Comparison of ENCODE assay signal across 31 cellular contexts in the genomic region with DNA sequence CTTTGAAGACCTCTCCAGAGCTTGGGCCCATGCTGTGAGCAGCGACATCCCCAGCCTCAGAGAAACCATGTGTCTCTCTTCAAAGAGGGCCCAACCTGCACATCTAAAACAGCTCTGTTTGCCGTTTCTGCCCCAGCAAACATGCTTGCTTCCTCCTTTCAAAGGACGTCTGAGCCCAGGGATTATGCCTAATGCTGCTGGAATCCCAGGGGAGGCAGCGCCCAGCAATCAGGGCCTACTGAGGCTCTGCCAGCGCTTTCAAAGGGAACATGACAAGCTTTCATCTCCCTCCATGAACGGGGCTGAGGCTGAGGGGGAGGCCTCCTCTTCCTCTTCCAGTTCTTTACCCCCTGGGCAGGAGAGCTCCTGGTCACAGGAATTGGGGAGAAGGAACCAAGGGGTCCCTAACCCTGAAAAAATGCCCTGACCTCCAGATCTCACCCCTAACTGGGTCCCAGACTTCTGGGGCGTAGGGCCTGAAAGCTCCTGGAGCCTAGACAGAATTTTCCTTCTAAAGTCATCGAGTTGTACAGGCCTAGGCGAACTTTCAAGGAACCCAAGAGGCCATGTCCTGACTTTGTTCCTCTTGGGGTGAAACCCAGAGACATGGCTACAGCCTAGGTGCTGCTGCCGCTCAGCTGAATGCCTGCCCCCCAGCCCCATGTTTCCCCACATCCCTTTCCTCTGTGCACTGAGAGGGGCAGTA. TPM values are rescaled to one million over a fixed set of nuclear protein-coding genes. Genes with fewer than 3 reads are reported as not detected.
DNase-seq lines count a peak whose midpoint lies in the region; ATAC-seq, FAIRE-seq and TF ChIP-seq lines count a peak whose summit lies in the region.
"Had no signal": no experiment of that assay in that cellular context is flagged by ENCODE, and none has a peak within 500 bp of the region (broad histone marks: within the 10 kb centered on the region; RNA-seq: fewer than 3 reads in every experiment).

No MANE protein-coding gene starts in this region.

- H3K36me3 ChIP-seq in left ventricle myocardium inferior (peaks cover 72% of the 10 kb centered on the region), endodermal cell (ENCODE audit: control insufficient read depth, insufficient read depth, low read length) (peaks cover 94% of the 10 kb centered on the region), upper lobe of right lung (peaks cover 59% of the 10 kb centered on the region)

- H3K4me1 ChIP-seq in left ventricle myocardium inferior (peaks cover 18% of the 10 kb centered on the region), endodermal cell (ENCODE audit: control insufficient read depth, insufficient read depth, low read length) (no peaks in the 10 kb centered on the region), upper lobe of right lung (no peaks in the 10 kb centered on the region)
- H3K4me1 ChIP-seq: parathyroid adenoma, upper lobe of left lung had no signal

- no peaks in the 10 kb centered on the region for H3K27me3 Mint-ChIP-seq in endodermal cell (ENCODE audit: insufficient read depth)
- H3K27me3 Mint-ChIP-seq: activated naive CD4-positive, alpha-beta T cell treated with anti-CD3 and anti-CD28 coated beads, Interleukin-2, amount 50 U/mL, for 24 hours; T-helper 17 cell had no signal

- H3K27ac ChIP-seq in left ventricle myocardium inferior (replicated peaks) (no peak overlapping the region), endodermal cell (ENCODE audit: low read depth, low read length) (no peak overlapping the region), upper lobe of right lung (no peak overlapping the region)
- H3K27ac ChIP-seq: cardiac muscle cell, parathyroid adenoma, sigmoid colon, upper lobe of left lung had no signal

- no peaks in the 10 kb centered on the region for H3K9me3 ChIP-seq in left ventricle myocardium inferior (replicated peaks)
- no peaks in the 10 kb centered on the region for H3K9me3 ChIP-seq in endodermal cell (ENCODE audit: control insufficient read depth, low read length)
- no peaks in the 10 kb centered on the region for H3K9me3 ChIP-seq in upper lobe of right lung
- H3K9me3 ChIP-seq: sigmoid colon, upper lobe of left lung had no signal

- no peak overlapping the region for H3K4me3 ChIP-seq in left ventricle myocardium inferior
- H3K4me3 ChIP-seq in endodermal cell (ENCODE audit: low read length) = no peak overlapping the region
- H3K4me3 ChIP-seq in upper lobe of right lung = no peak overlapping the region
- H3K4me3 ChIP-seq: cardiac muscle cell, sigmoid colon, upper lobe of left lung had no signal

- peaks cover 80% of the 10 kb centered on the region for H3K36me3 Mint-ChIP-seq in endodermal cell (ENCODE audit: low read depth)

- H3K27ac Mint-ChIP-seq in endodermal cell = peak overlapping the region; percentile 87
- H3K27ac Mint-ChIP-seq: activated naive CD4-positive, alpha-beta T cell treated with anti-CD3 and anti-CD28 coated beads, Interleukin-2, amount 50 U/mL, for 24 hours; nephron progenitor cell; T-helper 17 cell had no signal

- ATAC-seq in Right ventricle myocardium inferior (no peak), upper lobe of right lung (no peak), HG03442 (IDR thresholded peaks at IDR 0.05; ENCODE audit: unreplicated experiment) (no peak)
- ATAC-seq: activated T-cell treated with anti-CD3 and anti-CD28 coated beads, Interleukin-2, amount 50 U/mL, for 4 hours; T-helper 17 cell had no signal

- H3K9me3 Mint-ChIP-seq in endodermal cell = no peaks in the 10 kb centered on the region
- H3K9me3 Mint-ChIP-seq: activated naive CD4-positive, alpha-beta T cell treated with anti-CD3 and anti-CD28 coated beads, Interleukin-2, amount 50 U/mL, for 24 hours; activated T-cell treated with anti-CD3 and anti-CD28 coated beads, Interleukin-2, amount 50 U/mL, for 4 hours; nephron progenitor cell had no signal

- no peak overlapping the region for H3K4me3 Mint-ChIP-seq in endodermal cell
- H3K4me3 Mint-ChIP-seq: activated naive CD4-positive, alpha-beta T cell treated with anti-CD3 and anti-CD28 coated beads, Interleukin-2, amount 50 U/mL, for 24 hours; activated T-cell treated with anti-CD3 and anti-CD28 coated beads, Interleukin-2, amount 50 U/mL, for 4 hours; nephron progenitor cell; T-helper 17 cell had no signal

- WGBS in endodermal cell (ENCODE audit: insufficient coverage in 1 of 2, insufficient read length in 1 of 2), 2 experiments = 91 to 92% methylated on average over 8 to 10 of the region's 10 CpGs

- H3K9ac ChIP-seq in endodermal cell (ENCODE audit: extremely low read depth, low read length, poor library complexity, severe bottlenecking) = no peak overlapping the region
- H3K9ac ChIP-seq: parathyroid adenoma had no signal

- intact Hi-C loops in Right ventricle myocardium inferior (cut with DNase I) (no loop called here), left ventricle myocardium inferior (cut with micrococcal nuclease) (no loop called here), upper lobe of right lung (cut with DNase I) (no loop called here)

- no peak for TF ChIP-seq POLR2A in GM12891 (IDR thresholded peaks at IDR 0.05; ENCODE audit: low read depth, low read length)

- H3K4me1 Mint-ChIP-seq in endodermal cell = peaks cover 9% of the 10 kb centered on the region
- H3K4me1 Mint-ChIP-seq: activated naive CD4-positive, alpha-beta T cell treated with anti-CD3 and anti-CD28 coated beads, Interleukin-2, amount 50 U/mL, for 24 hours had no signal

- peak; percentile 34 for DNase-seq in Right ventricle myocardium inferior (ENCODE audit: missing footprints)
- no peak for DNase-seq in left ventricle myocardium inferior
- peak; percentile 28 for DNase-seq in NCI-H2107 (lab: John Stamatoyannopoulos, UW)
- no peak for DNase-seq in endodermal cell
- DNase-seq in upper lobe of right lung = peak; percentile 35
- DNase-seq in GDM1 (lab: John Stamatoyannopoulos, UW) = no peak
- DNase-seq in GM12891 (ENCODE audit: insufficient read length, low spot score) = no peak
- DNase-seq: activated CD4-positive, alpha-beta T cell treated with anti-CD3 and anti-CD28 coated beads for 4 hours; activated T-cell treated with anti-CD3 and anti-CD28 coated beads, Interleukin-2, amount 50 U/mL, for 4 hours; anterior cingulate cortex; COR-L47; EL; IMR-90; NCI-H1105; NCI-H2081 treated with DMSO at 0.1 percent for 48 hours; NCI-H524; nephron progenitor cell; sigmoid colon; stimulated activated CD4-positive, alpha-beta T cell treated with anti-CD3 and anti-CD28 coated beads, Interleukin-15, amount 100 ng/mL, for 24 hours; T-helper 17 cell; upper lobe of left lung had no signal

- no peak for TF ChIP-seq CTCF in left ventricle myocardium inferior (IDR thresholded peaks at IDR 0.05; ENCODE audit: borderline replicate concordance)
- no peak for TF ChIP-seq CTCF in endodermal cell (conservative IDR thresholded peaks at IDR 0.05)
- TF ChIP-seq CTCF in upper lobe of right lung (IDR thresholded peaks at IDR 0.05) = no peak

- no peak for FAIRE-seq in GM12891 (lab: Jason Lieb, UNC)
- FAIRE-seq: A204.1, endometrium had no signal

- H3K27me3 ChIP-seq in left ventricle myocardium inferior (ENCODE audit: low read depth) = no peaks in the 10 kb centered on the region
- no peaks in the 10 kb centered on the region for H3K27me3 ChIP-seq in endodermal cell (ENCODE audit: control insufficient read depth, insufficient read depth, low read length, poor library complexity, severe bottlenecking)
- no peaks in the 10 kb centered on the region for H3K27me3 ChIP-seq in upper lobe of right lung
- H3K27me3 ChIP-seq: cardiac muscle cell, sigmoid colon, upper lobe of left lung had no signal

TF ChIP-seq in GM12891, 5 proteins besides CTCF, POLR2A, EP300 and RAD21:
- TF ChIP-seq PAX5 (IDR thresholded peaks at IDR 0.05; ENCODE audit: insufficient read depth, low read length, severe bottlenecking) (no peak), TAF1 (IDR thresholded peaks at IDR 0.05; ENCODE audit: low read depth, low read length) (no peak), POU2F2 (IDR thresholded peaks at IDR 0.05; ENCODE audit: low read depth, low read length) (no peak), SPI1 (IDR thresholded peaks at IDR 0.05; ENCODE audit: low read depth, low read length) (no peak), POLR2AphosphoS5 (IDR thresholded peaks at IDR 0.05; ENCODE audit: low read depth, low read length) (no peak)

RNA-seq across cellular contexts. Expression of a gene that starts 13.4 kb away (rescaled TPM):
- not detected for total RNA-seq in Right ventricle myocardium inferior
- not detected for total RNA-seq in left ventricle myocardium inferior
- 1 to 10 TPM; 1.2 to 1.8 TPM for total RNA-seq in endodermal cell
- polyA plus RNA-seq in endodermal cell (2013, experiment 1 of 2) = not detected
- not detected for polyA plus RNA-seq in endodermal cell (2013, experiment 2 of 2)
- total RNA-seq in upper lobe of right lung = 0.29 TPM
- polyA plus RNA-seq in GM12891 (2012; ENCODE audit: low read depth, missing spikeins) = not detected
- total RNA-seq: activated CD8-positive, alpha-beta memory T cell treated with anti-CD3 and anti-CD28 coated beads for 36 hours; activated T-cell treated with anti-CD3 and anti-CD28 coated beads, Interleukin-2, amount 50 U/mL, for 4 hours; IMR-90; liver; RPMI7951; sigmoid colon; SK-MEL-5; upper lobe of left lung had no signal
- polyA plus RNA-seq: cardiac muscle cell, IMR-90, liver had no signal

RNA-seq across cellular contexts. Expression of a gene that starts 13.9 kb away (rescaled TPM):
- 26.6 TPM for total RNA-seq in Right ventricle myocardium inferior
- total RNA-seq in left ventricle myocardium inferior = 25.3 TPM
- 100 to 1,000 TPM; 145 to 156 TPM for total RNA-seq in endodermal cell
- polyA plus RNA-seq in endodermal cell (2013, experiment 1 of 2) = 130 TPM
- 119 TPM for polyA plus RNA-seq in endodermal cell (2013, experiment 2 of 2)
- total RNA-seq in upper lobe of right lung = 59.3 TPM
- 29.8 TPM for polyA plus RNA-seq in GM12891 (2012; ENCODE audit: low read depth, missing spikeins)

RNA-seq across cellular contexts. Expression of a gene that starts 28.2 kb away (rescaled TPM):
- not detected for total RNA-seq in Right ventricle myocardium inferior
- not detected for total RNA-seq in left ventricle myocardium inferior
- under 1 TPM; 0.11 to 0.13 TPM for total RNA-seq in endodermal cell
- polyA plus RNA-seq in endodermal cell (2013, experiment 1 of 2) = 0.07 TPM
- not detected for polyA plus RNA-seq in endodermal cell (2013, experiment 2 of 2)
- 0.55 TPM for total RNA-seq in upper lobe of right lung
- polyA plus RNA-seq in GM12891 (2012; ENCODE audit: low read depth, missing spikeins) = not detected
- total RNA-seq: activated CD8-positive, alpha-beta memory T cell treated with anti-CD3 and anti-CD28 coated beads for 36 hours; activated T-cell treated with anti-CD3 and anti-CD28 coated beads, Interleukin-2, amount 50 U/mL, for 4 hours; IMR-90; RPMI7951; sigmoid colon; SK-MEL-5; T-helper 17 cell had no signal
- polyA plus RNA-seq: cardiac muscle cell, IMR-90, liver had no signal

RNA-seq across cellular contexts. Expression of a gene that starts 50.2 kb away (rescaled TPM):
- total RNA-seq in Right ventricle myocardium inferior = not detected
- total RNA-seq in left ventricle myocardium inferior = not detected
- not detected for total RNA-seq in endodermal cell
- 0.18 TPM for polyA plus RNA-seq in endodermal cell (2013, experiment 1 of 2)
- polyA plus RNA-seq in endodermal cell (2013, experiment 2 of 2) = not detected
- total RNA-seq in upper lobe of right lung = 0.81 TPM
- polyA plus RNA-seq in GM12891 (2012; ENCODE audit: low read depth, missing spikeins) = not detected
- total RNA-seq: activated CD8-positive, alpha-beta memory T cell treated with anti-CD3 and anti-CD28 coated beads for 36 hours; activated T-cell treated with anti-CD3 and anti-CD28 coated beads, Interleukin-2, amount 50 U/mL, for 4 hours; cardiac muscle cell; IMR-90; T-helper 17 cell had no signal
- polyA plus RNA-seq: cardiac muscle cell had no signal

Comparison
In these comparisons a context has a peak if more than half of its experiments do, and no peak if none do; other contexts are left out.
1. DNase-seq: peak in Right ventricle myocardium inferior (single experiment), NCI-H2107 (single experiment) and upper lobe of right lung (single experiment); none in left ventricle myocardium inferior (single experiment), endodermal cell (single experiment), GDM1 (single experiment) and GM12891 (single experiment).